ENCODE assay signal across 1 cellular context in genomic region chr3:27431116-27431515, GRCh38.
TF ChIP-seq lines count a peak whose summit lies in the region.

No MANE protein-coding gene starts in this region.

TF ChIP-seq in IMR-90, 13 proteins besides CTCF, POLR2A, EP300 and RAD21 (continued from another document):
- TF ChIP-seq USF2 (IDR thresholded peaks at IDR 0.05; ENCODE audit: low read depth, low read length) (peak; percentile 36; the same call in 1 of the 2 replicates), RFX5 (IDR thresholded peaks at IDR 0.05; ENCODE audit: low read depth, low read length) (no peak), NFE2L2 (IDR thresholded peaks at IDR 0.05; ENCODE audit: low read depth, low read length) (no peak), SMC3 (IDR thresholded peaks at IDR 0.05; ENCODE audit: low read depth, low read length) (peak; percentile 9; the same call in 1 of the 2 replicates), MAZ (IDR thresholded peaks at IDR 0.05; ENCODE audit: borderline replicate concordance, low read depth, low read length) (no peak)
